22 cellular contexts compared by ENCODE assay signal in the genomic region with DNA sequence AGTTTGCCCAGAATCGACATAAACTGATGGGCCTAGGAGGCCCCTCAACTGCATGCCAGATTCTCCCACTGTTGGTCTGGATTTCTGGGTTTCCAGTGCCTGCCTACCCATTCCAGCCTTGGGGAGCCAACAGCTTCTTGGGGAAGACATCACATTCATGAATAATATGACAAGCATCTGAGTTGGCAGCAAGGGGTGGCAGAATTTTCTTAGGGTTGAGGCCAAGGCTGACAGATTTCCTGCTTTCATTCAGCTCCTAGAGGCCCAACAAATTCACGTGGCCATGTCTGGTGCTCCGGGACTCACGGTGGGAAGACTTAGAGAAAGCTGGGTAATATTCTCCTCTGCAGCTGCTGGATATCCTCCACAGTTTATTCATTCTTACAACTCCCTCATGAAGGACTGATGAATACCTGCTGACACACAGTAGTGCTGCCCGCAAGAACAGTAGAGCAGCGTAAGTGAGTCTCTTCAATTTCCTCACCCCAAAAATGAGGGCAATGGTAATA.
"Had no signal": no experiment of that assay in that cellular context is flagged by ENCODE, and none has a peak within 500 bp of the region (broad histone marks: within the 10 kb centered on the region; RNA-seq: fewer than 3 reads in every experiment).

No MANE protein-coding gene starts in this region.

- H3K36me3 ChIP-seq: gastroesophageal sphincter, uterus had no signal

- H3K9me3 ChIP-seq: testis, uterus had no signal

- ATAC-seq: activated CD8-positive, alpha-beta T cell treated with anti-CD3 and anti-CD28 coated beads for 36 hours; activated T-cell treated with anti-CD3 and anti-CD28 coated beads, Interleukin-2, amount 50 U/mL, for 4 hours; activated T-helper 17 cell treated with anti-CD3 and anti-CD28 coated beads, Interleukin-2, amount 50 U/mL, for 72 hours; gastroesophageal sphincter; left cardiac atrium; left ventricle myocardium superior; mucosa of descending colon; natural killer cell treated with Interleukin-12 subunit alpha and Interleukin-12 subunit beta and Interleukin-15 and Interleukin-18, amount 100 ng/mL, for 72 hours; right cardiac atrium; WTC11 had no signal

- H3K4me1 ChIP-seq: gastroesophageal sphincter, testis, uterus had no signal

- H3K27me3 ChIP-seq: gastroesophageal sphincter, hepatocyte, testis, uterus had no signal

- H3K4me3 ChIP-seq: gastroesophageal sphincter, hepatocyte, mucosa of descending colon, testis, uterus had no signal

- DNase-seq: activated CD4-positive, alpha-beta T cell treated with anti-CD3 and anti-CD28 coated beads for 1 hour; activated CD4-positive, alpha-beta T cell treated with anti-CD3 and anti-CD28 coated beads, Interleukin-2, amount 50 U/mL, for 1 hour; activated CD8-positive, alpha-beta T cell treated with anti-CD3 and anti-CD28 coated beads for 36 hours; activated gamma-delta T cell treated with Interleukin-2 at 50 U/mL for 16 hours; activated naive CD4-positive, alpha-beta T cell treated with anti-CD3 and anti-CD28 coated beads, Interleukin-2, amount 50 U/mL, for 16 hours; activated T-cell treated with anti-CD3 and anti-CD28 coated beads, Interleukin-2, amount 50 U/mL, for 4 hours; amygdala; effector CD8-positive, alpha-beta T cell; left cardiac atrium; left ventricle myocardium superior; mucosa of descending colon; posterior cingulate gyrus; right cardiac atrium; stimulated activated CD4-positive, alpha-beta T cell treated with anti-CD3 and anti-CD28 coated beads, Interleukin-15, amount 100 ng/mL, for 24 hours; stimulated activated CD4-positive, alpha-beta T cell treated with anti-CD3 and anti-CD28 coated beads, Interleukin-2, amount 100 ng/mL, for 24 hours; testis; uterus had no signal
